In the genomic region with DNA sequence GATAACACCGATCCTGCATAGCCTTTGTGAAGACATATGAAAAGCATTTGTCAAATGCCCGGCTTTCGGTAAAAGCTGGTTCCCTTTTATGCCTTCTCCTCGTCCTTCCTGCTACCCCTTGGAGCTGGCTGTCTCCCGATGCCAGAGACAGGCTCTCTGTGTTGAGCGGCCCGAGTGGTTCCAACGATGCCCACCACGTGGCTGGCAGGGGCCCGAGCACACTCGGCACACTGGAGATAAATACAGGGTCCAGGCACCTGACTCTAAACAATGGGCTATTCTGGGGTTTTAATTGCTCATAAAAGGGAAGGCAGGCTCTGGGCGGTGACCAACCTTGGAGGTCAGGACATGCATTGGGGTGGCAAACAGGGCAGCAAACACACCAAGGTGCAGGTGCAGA, we compare ENCODE assay signal across 26 cellular contexts.
"Had no signal": no experiment of that assay in that cellular context is flagged by ENCODE, and none has a peak within 500 bp of the region (broad histone marks: within the 10 kb centered on the region; RNA-seq: fewer than 3 reads in every experiment).

No MANE protein-coding gene starts in this region.

- H3K36me3 ChIP-seq: brain microvascular endothelial cell, gastrocnemius medialis, neural progenitor cell, right lobe of liver, thoracic aorta, uterus had no signal

- DNase-seq: activated CD4-positive, alpha-beta T cell treated with anti-CD3 and anti-CD28 coated beads for 48 hours; activated CD4-positive, alpha-beta T cell treated with anti-CD3 and anti-CD28 coated beads, Interleukin-2, amount 50 U/mL, for 48 hours; activated CD8-positive, alpha-beta memory T cell treated with anti-CD3 and anti-CD28 coated beads, Interleukin-2, amount 50 U/mL, for 4 hours; activated naive CD4-positive, alpha-beta T cell treated with anti-CD3 and anti-CD28 coated beads for 36 hours; activated naive CD8-positive, alpha-beta T cell treated with anti-CD3 and anti-CD28 coated beads for 36 hours; amniotic stem cell; brain microvascular endothelial cell; cortex of kidney; effector memory CD8-positive, alpha-beta T cell; erythroblast; gastrocnemius medialis; glutamatergic neuron; left ventricle myocardium superior; mammary epithelial cell; natural killer cell; right lobe of liver; stimulated activated CD4-positive, alpha-beta T cell treated with anti-CD3 and anti-CD28 coated beads, Interleukin-2, amount 100 ng/mL, for 48 hours; stimulated activated naive CD8-positive, alpha-beta T cell treated with anti-CD3 and anti-CD28 coated beads, Interleukin-15, Interleukin-2, amounts not matched to agents 100 U/mL and 50 U/mL, for 24 hours; T-helper 9 cell; trophoblast cell; uterus had no signal

- ATAC-seq: activated CD4-positive, CD25-positive, alpha-beta regulatory T cell treated with anti-CD3 and anti-CD28 coated beads, Interleukin-2, amount 50 U/mL, for 24 hours; effector memory CD8-positive, alpha-beta T cell; gastrocnemius medialis; left ventricle myocardium superior; natural killer cell; right lobe of liver; stimulated activated naive CD8-positive, alpha-beta T cell treated with anti-CD3 and anti-CD28 coated beads, Interleukin-15, Interleukin-2, amounts not matched to agents 100 U/mL and 50 U/mL, for 24 hours had no signal

- H3K4me3 ChIP-seq: gastrocnemius medialis, neural progenitor cell, right lobe of liver, thoracic aorta, uterus had no signal

- H3K9me3 ChIP-seq: gastrocnemius medialis, right lobe of liver, thoracic aorta, uterus had no signal

- H3K36me3 Mint-ChIP-seq: activated naive CD8-positive, alpha-beta T cell treated with anti-CD3 and anti-CD28 coated beads for 36 hours; natural killer cell; neural progenitor cell had no signal

- H3K9ac ChIP-seq: neural progenitor cell had no signal

- H3K27ac ChIP-seq: brain microvascular endothelial cell, gastrocnemius medialis, neural progenitor cell, right lobe of liver, thoracic aorta, uterus, VCaP had no signal

- H3K27ac Mint-ChIP-seq: activated naive CD4-positive, alpha-beta T cell treated with anti-CD3 and anti-CD28 coated beads for 36 hours; activated naive CD8-positive, alpha-beta T cell treated with anti-CD3 and anti-CD28 coated beads for 36 hours; activated T-helper 1 cell treated with anti-CD3 and anti-CD28 coated beads, Interleukin-12 subunit alpha, Interleukin-12 subunit beta, Interleukin-2, Interleukin-4 antibody, amounts not matched to agents 30 ng/mL and 10 ng/mL and 1 ng/mL, durations not matched to agents 14 hours and 24 hours and 36 hours; effector memory CD8-positive, alpha-beta T cell; natural killer cell; neural progenitor cell had no signal

- H3K4me3 Mint-ChIP-seq: activated naive CD4-positive, alpha-beta T cell treated with anti-CD3 and anti-CD28 coated beads for 36 hours; activated naive CD8-positive, alpha-beta T cell treated with anti-CD3 and anti-CD28 coated beads for 36 hours; activated T-helper 1 cell treated with anti-CD3 and anti-CD28 coated beads, Interleukin-12 subunit alpha, Interleukin-12 subunit beta, Interleukin-2, Interleukin-4 antibody, amounts not matched to agents 30 ng/mL and 10 ng/mL and 1 ng/mL, durations not matched to agents 14 hours and 24 hours and 36 hours; effector memory CD8-positive, alpha-beta T cell; natural killer cell; neural progenitor cell had no signal

- H3K4me1 ChIP-seq: gastrocnemius medialis, neural progenitor cell, right lobe of liver had no signal

- H3K27me3 ChIP-seq: brain microvascular endothelial cell, gastrocnemius medialis, neural progenitor cell, right lobe of liver, uterus had no signal

- H3K9me3 Mint-ChIP-seq: activated naive CD4-positive, alpha-beta T cell treated with anti-CD3 and anti-CD28 coated beads for 36 hours; activated naive CD8-positive, alpha-beta T cell treated with anti-CD3 and anti-CD28 coated beads for 36 hours; activated T-helper 1 cell treated with anti-CD3 and anti-CD28 coated beads, Interleukin-12 subunit alpha, Interleukin-12 subunit beta, Interleukin-2, Interleukin-4 antibody, amounts not matched to agents 30 ng/mL and 10 ng/mL and 1 ng/mL, durations not matched to agents 14 hours and 24 hours and 36 hours; effector memory CD8-positive, alpha-beta T cell; natural killer cell; neural progenitor cell had no signal

- H3K4me2 ChIP-seq: neural progenitor cell had no signal

- H3K27me3 Mint-ChIP-seq: activated naive CD8-positive, alpha-beta T cell treated with anti-CD3 and anti-CD28 coated beads for 36 hours; effector memory CD8-positive, alpha-beta T cell had no signal
